ENCODE assay signal across 2 cellular contexts in genomic region chr10:92356041-92356440, GRCh38.
TF ChIP-seq lines count a peak whose summit lies in the region.

No MANE protein-coding gene starts in this region.

TF ChIP-seq in HepG2, 621 proteins besides CTCF, POLR2A, EP300 and RAD21:
- TF ChIP-seq NCOA2 (CRISPR knock-in tag; IDR thresholded peaks at IDR 0.05), result no peak
- no peak for TF ChIP-seq CBX2 (IDR thresholded peaks at IDR 0.05; ENCODE audit: low read depth, low read length)
- no peak for TF ChIP-seq CBX2 (CRISPR knock-in tag; IDR thresholded peaks at IDR 0.05; ENCODE audit: low read depth)
- no peak for TF ChIP-seq HNRNPUL1 (IDR thresholded peaks at IDR 0.05; ENCODE audit: low read depth, low read length)
- TF ChIP-seq, protein P1, sequence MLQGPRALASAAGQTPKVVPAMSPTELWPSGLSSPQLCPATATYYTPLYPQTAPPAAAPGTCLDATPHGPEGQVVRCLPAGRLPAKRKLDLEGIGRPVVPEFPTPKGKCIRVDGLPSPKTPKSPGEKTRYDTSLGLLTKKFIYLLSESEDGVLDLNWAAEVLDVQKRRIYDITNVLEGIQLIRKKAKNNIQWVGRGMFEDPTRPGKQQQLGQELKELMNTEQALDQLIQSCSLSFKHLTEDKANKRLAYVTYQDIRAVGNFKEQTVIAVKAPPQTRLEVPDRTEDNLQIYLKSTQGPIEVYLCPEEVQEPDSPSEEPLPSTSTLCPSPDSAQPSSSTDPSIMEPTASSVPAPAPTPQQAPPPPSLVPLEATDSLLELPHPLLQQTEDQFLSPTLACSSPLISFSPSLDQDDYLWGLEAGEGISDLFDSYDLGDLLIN (CRISPR knock-in tag; IDR thresholded peaks at IDR 0.05; ENCODE audit: borderline replicate concordance), result no peak
- no peak for TF ChIP-seq NR2F6 (IDR thresholded peaks at IDR 0.05)
- TF ChIP-seq NR2F6 (CRISPR knock-in tag; IDR thresholded peaks at IDR 0.05), result no peak
- TF ChIP-seq MEIS2 (CRISPR knock-in tag; IDR thresholded peaks at IDR 0.05), result no peak
- no peak for TF ChIP-seq FOXO1 (CRISPR knock-in tag; IDR thresholded peaks at IDR 0.05)
- TF ChIP-seq SALL1 (CRISPR knock-in tag; IDR thresholded peaks at IDR 0.05), result no peak

TF ChIP-seq in H1, 55 proteins besides CTCF, POLR2A, EP300 and RAD21:
- TF ChIP-seq TEAD4 (IDR thresholded peaks at IDR 0.05; ENCODE audit: low read depth, low read length) (peak; percentile 30; the same call in 1 of the 2 replicates), ATF2 (IDR thresholded peaks at IDR 0.05; ENCODE audit: low read length) (no peak)
